ENCODE assay signal across 32 cellular contexts in genomic region chr10:128418819-128419218, GRCh38.
"Had no signal": no experiment of that assay in that cellular context is flagged by ENCODE, and none has a peak within 500 bp of the region (broad histone marks: within the 10 kb centered on the region; RNA-seq: fewer than 3 reads in every experiment).

No MANE protein-coding gene starts in this region.

- H3K27ac ChIP-seq: colonic mucosa, dorsolateral prefrontal cortex, epithelial cell of prostate, WERI-Rb-1 had no signal

- H3K4me1 Mint-ChIP-seq: activated B cell treated with CpG ODN at 0.5 μM for 24 hours; activated T-helper 17 cell treated with anti-CD3 and anti-CD28 coated beads, Interleukin-2, amount 50 U/mL, for 72 hours; T-helper 17 cell had no signal

- DNase-seq: activated B cell treated with CpG ODN at 0.5 μM for 24 hours; activated CD4-positive, alpha-beta T cell treated with anti-CD3 and anti-CD28 coated beads for 48 hours; activated CD4-positive, alpha-beta T cell treated with anti-CD3 and anti-CD28 coated beads, Interleukin-2, amount 50 U/mL, for 1 hour; activated CD4-positive, alpha-beta T cell treated with anti-CD3 and anti-CD28 coated beads, Interleukin-2, amount 50 U/mL, for 48 hours; activated CD8-positive, alpha-beta memory T cell treated with anti-CD3 and anti-CD28 coated beads for 24 hours; activated CD8-positive, alpha-beta T cell treated with anti-CD3 and anti-CD28 coated beads for 36 hours; activated effector memory CD4-positive, alpha-beta T cell treated with Interleukin-2 at 50 U/mL for 16 hours; activated gamma-delta T cell treated with Interleukin-2 at 50 U/mL for 16 hours; activated naive CD4-positive, alpha-beta T cell treated with anti-CD3 and anti-CD28 coated beads, Interleukin-2, amount 50 U/mL, for 16 hours; activated naive CD4-positive, alpha-beta T cell treated with Interleukin-2 at 50 U/mL for 16 hours; activated T-cell treated with anti-CD3 and anti-CD28 coated beads, Interleukin-2, amount 50 U/mL, for 4 hours; amniotic stem cell; anterior cingulate cortex; central memory CD4-positive, alpha-beta T cell; cerebellar nuclear complex; colonic mucosa; dorsolateral prefrontal cortex; effector CD4-positive, alpha-beta T cell; effector memory CD8-positive, alpha-beta T cell; foreskin fibroblast; T-helper 1 cell; T-helper 17 cell; T1000; WERI-Rb-1 had no signal

- H3K9me3 Mint-ChIP-seq: activated B cell treated with CpG ODN at 0.5 μM for 24 hours; activated CD8-positive, alpha-beta T cell treated with anti-CD3 and anti-CD28 coated beads for 36 hours; activated T-cell treated with anti-CD3 and anti-CD28 coated beads, Interleukin-2, amount 50 U/mL, for 4 hours; activated T-helper 17 cell treated with anti-CD3 and anti-CD28 coated beads, Interleukin-2, amount 50 U/mL, for 72 hours; dendritic cell treated with granulocyte-macrophage colony-stimulating factor and Interleukin-4, amounts not matched to agents 40 ng/mL and 50 ng/mL, for 4 days; T-helper 2 cell treated with Interferon-gamma antibody and Interleukin-4, amounts not matched to agents 5 μg/mL and 100 μg/mL, for 36 hours had no signal

- FAIRE-seq: astrocyte, frontal cortex had no signal

- H3K4me3 ChIP-seq: colonic mucosa, dorsolateral prefrontal cortex had no signal

- H3K36me3 Mint-ChIP-seq: activated naive CD8-positive, alpha-beta T cell had no signal

- H3K27ac Mint-ChIP-seq: activated B cell treated with CpG ODN at 0.5 μM for 24 hours; activated CD8-positive, alpha-beta T cell treated with anti-CD3 and anti-CD28 coated beads for 36 hours; activated naive CD8-positive, alpha-beta T cell; activated T-helper 17 cell treated with anti-CD3 and anti-CD28 coated beads, Interleukin-2, amount 50 U/mL, for 72 hours; dendritic cell treated with granulocyte-macrophage colony-stimulating factor and Interleukin-4, amounts not matched to agents 40 ng/mL and 50 ng/mL, for 4 days; effector memory CD8-positive, alpha-beta T cell; T-helper 17 cell; T-helper 2 cell treated with Interferon-gamma antibody and Interleukin-4, amounts not matched to agents 5 μg/mL and 100 μg/mL, for 36 hours had no signal

- H3K4me3 Mint-ChIP-seq: activated B cell treated with CpG ODN at 0.5 μM for 24 hours; activated CD8-positive, alpha-beta T cell treated with anti-CD3 and anti-CD28 coated beads for 36 hours; activated naive CD8-positive, alpha-beta T cell; activated T-cell treated with anti-CD3 and anti-CD28 coated beads, Interleukin-2, amount 50 U/mL, for 4 hours; activated T-helper 17 cell treated with anti-CD3 and anti-CD28 coated beads, Interleukin-2, amount 50 U/mL, for 72 hours; dendritic cell treated with granulocyte-macrophage colony-stimulating factor and Interleukin-4, amounts not matched to agents 40 ng/mL and 50 ng/mL, for 4 days; effector memory CD8-positive, alpha-beta T cell; T-helper 17 cell; T-helper 2 cell treated with Interferon-gamma antibody and Interleukin-4, amounts not matched to agents 5 μg/mL and 100 μg/mL, for 36 hours had no signal

- H3K36me3 ChIP-seq: colonic mucosa, WERI-Rb-1 had no signal

- H3K27me3 ChIP-seq: colonic mucosa had no signal

- H3K27me3 Mint-ChIP-seq: activated B cell treated with CpG ODN at 0.5 μM for 24 hours; dendritic cell treated with granulocyte-macrophage colony-stimulating factor and Interleukin-4, amounts not matched to agents 40 ng/mL and 50 ng/mL, for 4 days had no signal

- ATAC-seq: activated CD4-positive, CD25-positive, alpha-beta regulatory T cell treated with anti-CD3 and anti-CD28 coated beads, Interleukin-2, amount 50 U/mL, for 24 hours; activated CD8-positive, alpha-beta T cell treated with anti-CD3 and anti-CD28 coated beads for 36 hours; activated T-cell treated with anti-CD3 and anti-CD28 coated beads, Interleukin-2, amount 50 U/mL, for 4 hours; activated T-helper 17 cell treated with anti-CD3 and anti-CD28 coated beads, Interleukin-2, amount 50 U/mL, for 72 hours; effector memory CD8-positive, alpha-beta T cell; T-helper 17 cell had no signal

- H3K9me3 ChIP-seq: colonic mucosa had no signal

- H3K4me1 ChIP-seq: colonic mucosa had no signal
